ENCODE assay signal across 35 cellular contexts in genomic region chr2:7577769-7578168, GRCh38.
"Had no signal": no experiment of that assay in that cellular context is flagged by ENCODE, and none has a peak within 500 bp of the region (broad histone marks: within the 10 kb centered on the region; RNA-seq: fewer than 3 reads in every experiment).

No MANE protein-coding gene starts in this region.

- ATAC-seq: activated T-cell treated with anti-CD3 and anti-CD28 coated beads, Interleukin-2, amount 50 U/mL, for 72 hours; effector memory CD8-positive, alpha-beta T cell; foreskin keratinocyte; gastrocnemius medialis; heart left ventricle; T-helper 17 cell had no signal

- H3K36me3 ChIP-seq: brain microvascular endothelial cell, esophagus muscularis mucosa, gastrocnemius medialis, heart left ventricle, WERI-Rb-1 had no signal

- H3K27me3 ChIP-seq: brain microvascular endothelial cell, esophagus muscularis mucosa, foreskin keratinocyte, gastrocnemius medialis had no signal

- H3K27ac ChIP-seq: brain microvascular endothelial cell, coronary artery, esophagus muscularis mucosa, foreskin keratinocyte, gastrocnemius medialis, heart left ventricle, WERI-Rb-1 had no signal

- H3K4me3 Mint-ChIP-seq: activated naive CD8-positive, alpha-beta T cell; activated T-cell treated with anti-CD3 and anti-CD28 coated beads, Interleukin-2, amount 50 U/mL, for 24 hours; activated T-cell treated with anti-CD3 and anti-CD28 coated beads, Interleukin-2, amount 50 U/mL, for 72 hours; central memory CD8-positive, alpha-beta T cell; dendritic cell treated with granulocyte-macrophage colony-stimulating factor and Interleukin-4, amounts not matched to agents 40 ng/mL and 50 ng/mL, for 4 days; effector memory CD8-positive, alpha-beta T cell; T-helper 17 cell; T-helper 2 cell treated with Interferon-gamma antibody and Interleukin-4, amounts not matched to agents 5 μg/mL and 100 μg/mL, for 36 hours had no signal

- H3K27me3 Mint-ChIP-seq: activated naive CD8-positive, alpha-beta T cell; activated T-cell treated with anti-CD3 and anti-CD28 coated beads, Interleukin-2, amount 50 U/mL, for 24 hours; effector memory CD8-positive, alpha-beta T cell; T-helper 17 cell had no signal

- H3K27ac Mint-ChIP-seq: activated naive CD8-positive, alpha-beta T cell; activated T-cell treated with anti-CD3 and anti-CD28 coated beads, Interleukin-2, amount 50 U/mL, for 24 hours; activated T-cell treated with anti-CD3 and anti-CD28 coated beads, Interleukin-2, amount 50 U/mL, for 72 hours; dendritic cell treated with granulocyte-macrophage colony-stimulating factor and Interleukin-4, amounts not matched to agents 40 ng/mL and 50 ng/mL, for 4 days; effector memory CD8-positive, alpha-beta T cell; T-helper 17 cell; T-helper 2 cell treated with Interferon-gamma antibody and Interleukin-4, amounts not matched to agents 5 μg/mL and 100 μg/mL, for 36 hours had no signal

- H3K4me3 ChIP-seq: coronary artery, esophagus muscularis mucosa, gastrocnemius medialis, heart left ventricle had no signal

- H3K9me3 ChIP-seq: gastrocnemius medialis had no signal

- DNase-seq: activated CD4-positive, alpha-beta T cell treated with anti-CD3 and anti-CD28 coated beads for 4 hours; activated CD4-positive, alpha-beta T cell treated with anti-CD3 and anti-CD28 coated beads, Interleukin-2, amount 50 U/mL, for 1 hour; activated CD4-positive, alpha-beta T cell treated with anti-CD3 and anti-CD28 coated beads, Interleukin-2, amount 50 U/mL, for 48 hours; activated CD4-positive, CD25-positive, alpha-beta regulatory T cell; activated CD4-positive, CD25-positive, alpha-beta regulatory T cell treated with anti-CD3 and anti-CD28 coated beads, Interleukin-2, amount 50 U/mL, for 72 hours; activated CD8-positive, alpha-beta memory T cell treated with anti-CD3 and anti-CD28 coated beads, Interleukin-2, amount 50 U/mL, for 48 hours; activated effector memory CD4-positive, alpha-beta T cell treated with Interleukin-2 at 50 U/mL for 16 hours; activated gamma-delta T cell treated with Interleukin-2 at 50 U/mL for 16 hours; activated naive CD4-positive, alpha-beta T cell treated with anti-CD3 and anti-CD28 coated beads, Interleukin-2, amount 50 U/mL, for 16 hours; activated naive CD4-positive, alpha-beta T cell treated with Interleukin-2 at 50 U/mL for 16 hours; activated T-cell treated with anti-CD3 and anti-CD28 coated beads for 4 hours; activated T-cell treated with anti-CD3 and anti-CD28 coated beads, Interleukin-2, amount 50 U/mL, for 24 hours; activated T-cell treated with anti-CD3 and anti-CD28 coated beads, Interleukin-2, amount 50 U/mL, for 72 hours; amniotic stem cell; anterior cingulate cortex; brain microvascular endothelial cell; effector CD4-positive, alpha-beta T cell; effector memory CD8-positive, alpha-beta T cell; erythroblast; foreskin keratinocyte; gastrocnemius medialis; glutamatergic neuron; heart left ventricle; hypothalamus; T-helper 17 cell; T1000; WERI-Rb-1 had no signal

- H3K4me1 ChIP-seq: esophagus muscularis mucosa, foreskin keratinocyte, gastrocnemius medialis, heart left ventricle had no signal

- FAIRE-seq: astrocyte, bronchial epithelial cell had no signal

- H3K4me1 Mint-ChIP-seq: central memory CD8-positive, alpha-beta T cell had no signal
